ENCODE assay signal across 8 cellular contexts in the genomic region with DNA sequence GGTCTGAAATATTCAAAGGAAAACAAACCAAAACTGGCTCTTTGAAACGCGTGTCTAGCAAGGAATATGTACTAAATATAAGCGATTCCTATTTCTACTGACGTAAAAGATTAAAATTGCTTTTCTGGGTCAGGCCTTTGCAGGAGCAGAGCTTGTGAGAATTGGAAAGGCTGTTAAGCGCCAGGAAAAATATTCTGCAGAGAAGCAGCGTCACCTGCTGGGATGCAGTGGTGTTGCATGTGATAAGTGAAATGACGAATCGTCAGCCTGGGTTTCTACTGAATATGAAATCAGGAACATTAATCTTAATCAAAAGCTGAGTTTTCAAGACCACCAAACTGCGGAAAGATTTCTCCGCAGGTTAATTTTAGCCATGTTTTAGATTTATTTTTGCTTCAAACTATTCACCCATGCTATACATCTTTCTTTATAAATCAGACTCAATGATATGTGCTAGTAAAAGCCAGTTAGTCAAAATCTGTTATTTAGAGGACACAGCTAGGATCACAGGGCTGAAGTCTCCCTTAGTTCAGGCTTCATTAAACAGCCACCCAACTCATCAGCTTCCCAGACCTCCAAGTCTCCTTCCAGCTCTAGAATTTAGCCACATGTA.
DNase-seq lines count a peak whose midpoint lies in the region; ATAC-seq and TF ChIP-seq lines count a peak whose summit lies in the region.

No MANE protein-coding gene starts in this region.

- H3K36me3 ChIP-seq in gastroesophageal sphincter (no peaks in the 10 kb centered on the region), ovary (no peaks in the 10 kb centered on the region)

- ATAC-seq in HG03571 (IDR thresholded peaks at IDR 0.05; ENCODE audit: unreplicated experiment) (peak; percentile 66), gastroesophageal sphincter (peak; percentile 53), GM21717 (IDR thresholded peaks at IDR 0.05; ENCODE audit: unreplicated experiment) (no peak)

- DNase-seq in NCI-H345 (lab: John Stamatoyannopoulos, UW) (peak; percentile 16), NCI-H345 treated with DMSO at 0.1 percent for 48 hours (lab: John Stamatoyannopoulos, UW; ENCODE audit: unreplicated experiment) (no peak), OCI-M2 (lab: John Stamatoyannopoulos, UW; ENCODE audit: unreplicated experiment) (peak; percentile 82), ovary (peak; percentile 48 to 84 (median 79))
- peak; percentile 30 for DNase-seq in activated gamma-delta T cell treated with anti-CD3 and anti-CD28 coated beads, Interleukin-2, amount 50 U/mL, for 16 hours (ENCODE audit: low read depth)

- TF ChIP-seq CTCF in gastroesophageal sphincter (IDR thresholded peaks at IDR 0.05) (peak; percentile 80 to 95 (median 92)), ovary (IDR thresholded peaks at IDR 0.05) (peak; percentile 81 to 95 (median 86))

- intact Hi-C loops in ovary (cut with DNase I), result loop anchor here in 3 of 4 donors (2.0 to 10.0 kb wide), 4 partner anchors 710 to 726 kb away; no protein-coding TSS in a partner anchor

- TF ChIP-seq POLR2A in gastroesophageal sphincter (IDR thresholded peaks at IDR 0.05) (no peak), ovary (IDR thresholded peaks at IDR 0.05) (no peak)

- WGBS in gastroesophageal sphincter (ENCODE audit: low coverage in 1 of 2), 2 donors, result 1 to 6% methylated on average over 10 of the region's 10 CpGs
- 2 to 70% (median 46%) methylated on average over 10 of the region's 10 CpGs for WGBS in ovary, 3 donors

- H3K9me3 ChIP-seq in gastroesophageal sphincter (no peaks in the 10 kb centered on the region), ovary (no peaks in the 10 kb centered on the region)

- TF ChIP-seq EP300 in gastroesophageal sphincter (IDR thresholded peaks at IDR 0.05) (no peak), ovary (IDR thresholded peaks at IDR 0.05) (no peak)

- H3K27me3 ChIP-seq in gastroesophageal sphincter, result no peaks in the 10 kb centered on the region
- H3K27me3 ChIP-seq in ovary, result no peaks in the 10 kb centered on the region

- no peak overlapping the region for H3K27ac ChIP-seq in gastroesophageal sphincter
- H3K27ac ChIP-seq in ovary, result peak overlapping the region in 1 of 2 donors; percentile 27

- H3K4me1 ChIP-seq in gastroesophageal sphincter (no peaks in the 10 kb centered on the region), ovary (ENCODE audit: insufficient read depth) (no peaks in the 10 kb centered on the region)

- H3K4me3 ChIP-seq in gastroesophageal sphincter (no peak overlapping the region), ovary (no peak overlapping the region)
